Comparison of ENCODE assay signal across 8 cellular contexts in genomic region chr16:53129281-53130192, GRCh38.
DNase-seq lines count a peak whose midpoint lies in the region; ATAC-seq and TF ChIP-seq lines count a peak whose summit lies in the region.

No MANE protein-coding gene starts in this region.

- TF ChIP-seq RAD21 in liver (IDR thresholded peaks at IDR 0.05), result peak; percentile 49 to 52

- peaks cover 18% of the 10 kb centered on the region for H3K79me2 ChIP-seq in MM.1S (ENCODE audit: low read length)
- peaks cover 52% of the 10 kb centered on the region for H3K79me2 ChIP-seq in mammary epithelial cell (ENCODE audit: insufficient read depth, low read length)

- H3K27me3 ChIP-seq in MM.1S (replicated peaks; ENCODE audit: insufficient read depth, low read length) (no peaks in the 10 kb centered on the region), mammary epithelial cell (ENCODE audit: insufficient read depth, low read length) (no peaks in the 10 kb centered on the region), liver (ENCODE audit: control insufficient read depth in 4 of 4, insufficient read depth in 4 of 4, low read length in 3 of 4) (no peaks in the 10 kb centered on the region), thoracic aorta (replicated peaks; ENCODE audit: insufficient read depth) (no peaks in the 10 kb centered on the region)

- DNase-seq in stimulated activated naive CD8-positive, alpha-beta T cell treated with anti-CD3 and anti-CD28 coated beads, Interleukin-15, Interleukin-2, amounts not matched to agents 100 U/mL and 50 U/mL, for 24 hours, result no peak
- DNase-seq in MM.1S (no peak), mammary epithelial cell (peak; percentile 23), thoracic aorta (ENCODE audit: low spot score) (no peak)

- H3K4me2 ChIP-seq in MM.1S (ENCODE audit: low read depth, low read length), result peak overlapping the region; percentile 94
- peak overlapping the region; percentile 100 for H3K4me2 ChIP-seq in mammary epithelial cell (ENCODE audit: insufficient read depth, low read depth, low read length)

- H3K36me3 ChIP-seq in MM.1S (replicated peaks; ENCODE audit: insufficient read depth, low read length) (no peaks in the 10 kb centered on the region), mammary epithelial cell (ENCODE audit: insufficient read depth, low read length) (peaks cover 5% of the 10 kb centered on the region), liver (ENCODE audit: control insufficient read depth in 4 of 4, insufficient read depth in 3 of 4, low read depth in 1 of 4, low read length in 3 of 4) (no peaks in the 10 kb centered on the region), thoracic aorta (no peaks in the 10 kb centered on the region)

- no peaks in the 10 kb centered on the region for H3K9me3 Mint-ChIP-seq in stimulated activated naive CD8-positive, alpha-beta T cell treated with anti-CD3 and anti-CD28 coated beads, Interleukin-15, Interleukin-2, amounts not matched to agents 100 ng/mL and 50 ng/mL, for 24 hours

- H3K27ac Mint-ChIP-seq in stimulated activated naive CD8-positive, alpha-beta T cell treated with anti-CD3 and anti-CD28 coated beads, Interleukin-15, Interleukin-2, amounts not matched to agents 100 ng/mL and 50 ng/mL, for 24 hours, result peak overlapping the region; percentile 65

- no peak for ATAC-seq in stimulated activated naive CD8-positive, alpha-beta T cell treated with anti-CD3 and anti-CD28 coated beads, Interleukin-15, Interleukin-2, amounts not matched to agents 100 U/mL and 50 U/mL, for 24 hours
- ATAC-seq in thoracic aorta (ENCODE audit: insufficient number of reproducible peaks, low FRiP score, low read depth) (no peak), HG03457 (IDR thresholded peaks at IDR 0.05; ENCODE audit: unreplicated experiment) (no peak), HG02678 (IDR thresholded peaks at IDR 0.05; ENCODE audit: unreplicated experiment) (no peak)

- TF ChIP-seq CTCF in MM.1S (IDR thresholded peaks at IDR 0.05; ENCODE audit: low read length) (no peak), mammary epithelial cell (conservative IDR thresholded peaks at IDR 0.05 in 1 of 2, IDR thresholded peaks at IDR 0.05 in 1 of 2; ENCODE audit: extremely low read depth in 1 of 2, insufficient read depth in 1 of 2, low read depth in 1 of 2, low read length in 2 of 2) (no peak), liver (IDR thresholded peaks at IDR 0.05; ENCODE audit: low read depth, low read length, missing input control) (no peak), thoracic aorta (IDR thresholded peaks at IDR 0.05) (no peak)

- H3K4me1 ChIP-seq in MM.1S (ENCODE audit: low read length) (peaks cover 4% of the 10 kb centered on the region; the same call in 1 of the 2 replicates), mammary epithelial cell (ENCODE audit: insufficient read depth, low read length) (peaks cover 15% of the 10 kb centered on the region), liver (ENCODE audit: control insufficient read depth in 4 of 4, insufficient read depth in 4 of 4, low read length in 3 of 4) (peaks cover 0 to 15% (median 5%) of the 10 kb centered on the region in 4 donors), thoracic aorta (ENCODE audit: control insufficient read depth in 1 of 2, low read depth in 2 of 2) (peaks cover 12 to 31% of the 10 kb centered on the region in 2 donors)

- H3K4me3 ChIP-seq in MM.1S (ENCODE audit: low read length) (peak overlapping the region; percentile 81), mammary epithelial cell (replicated peaks in 1 of 3; ENCODE audit: insufficient read depth in 1 of 3, low read depth in 2 of 3, low read length in 3 of 3) (peak overlapping the region; percentile 60 to 83 (median 68)), liver (ENCODE audit: low read depth in 1 of 3, low read length in 3 of 3) (peak overlapping the region; percentile 76 to 99 (median 92)), thoracic aorta (peak overlapping the region; percentile 94)

- H3K36me3 Mint-ChIP-seq in stimulated activated naive CD8-positive, alpha-beta T cell treated with anti-CD3 and anti-CD28 coated beads, Interleukin-15, Interleukin-2, amounts not matched to agents 100 ng/mL and 50 ng/mL, for 24 hours (ENCODE audit: low read depth), result no peaks in the 10 kb centered on the region

- peaks cover 8% of the 10 kb centered on the region for H3F3A ChIP-seq in MM.1S (ENCODE audit: insufficient read depth, low read length)

- H4K20me1 ChIP-seq in MM.1S (ENCODE audit: insufficient read depth, low read length) (no peaks in the 10 kb centered on the region), mammary epithelial cell (ENCODE audit: insufficient read depth, low read length) (no peaks in the 10 kb centered on the region)

- H3K4me1 Mint-ChIP-seq in stimulated activated naive CD8-positive, alpha-beta T cell treated with anti-CD3 and anti-CD28 coated beads, Interleukin-15, Interleukin-2, amounts not matched to agents 100 ng/mL and 50 ng/mL, for 24 hours (ENCODE audit: low read depth), result peaks cover 15% of the 10 kb centered on the region

- H3K9me2 ChIP-seq in MM.1S (replicated peaks; ENCODE audit: insufficient read depth, low read length), result no peaks in the 10 kb centered on the region

- WGBS in mammary epithelial cell (ENCODE audit: low coverage, missing lambda C conversion rate), result 29% methylated on average over 31 of the region's 31 CpGs
- 15% methylated on average over 31 of the region's 31 CpGs for WGBS in liver

- intact Hi-C loops in mammary epithelial cell (cut with micrococcal nuclease), result loop anchor here (1.0 to 10.0 kb wide), 8 partner anchors 30 to 375 kb away; partner anchors contain the start of gene AKTIP

- H2AFZ ChIP-seq in MM.1S (ENCODE audit: low read length) (peak overlapping the region; percentile 96), mammary epithelial cell (ENCODE audit: low read depth, low read length) (peak overlapping the region; percentile 92)

- in situ Hi-C loops in mammary epithelial cell (cut with MboI; ENCODE audit: low sequenced_read_pairs in 2 of 2), result loop anchor here in 1 of 2 donors (10.0 kb wide), 1 partner anchor 75 kb away; the partner anchor contains the start of genes CHD9 and CHD9NB

- H3K9me3 ChIP-seq in MM.1S (replicated peaks; ENCODE audit: insufficient read depth, low read length) (no peaks in the 10 kb centered on the region), mammary epithelial cell (replicated peaks; ENCODE audit: insufficient read depth, low read length) (no peaks in the 10 kb centered on the region), liver (ENCODE audit: control insufficient read depth in 4 of 4, low read length in 3 of 4) (no peaks in the 10 kb centered on the region), thoracic aorta (no peaks in the 10 kb centered on the region)

- H3K27ac ChIP-seq in MM.1S (ENCODE audit: low read length) (peak overlapping the region; percentile 63; the same call in 1 of the 2 replicates), mammary epithelial cell (ENCODE audit: insufficient read depth, low read depth, low read length) (peak overlapping the region; percentile 78), liver (ENCODE audit: low read depth in 1 of 2, low read length in 2 of 2) (peak overlapping the region; percentile 87 to 98), thoracic aorta (peak overlapping the region; percentile 90 to 94)

- peaks cover 3% of the 10 kb centered on the region for H3K27me3 Mint-ChIP-seq in stimulated activated naive CD8-positive, alpha-beta T cell treated with anti-CD3 and anti-CD28 coated beads, Interleukin-15, Interleukin-2, amounts not matched to agents 100 ng/mL and 50 ng/mL, for 24 hours

- H3K9ac ChIP-seq in MM.1S (ENCODE audit: low read length) (peak overlapping the region; percentile 73), mammary epithelial cell (ENCODE audit: insufficient read depth, low read length) (peak overlapping the region; percentile 70), liver (ENCODE audit: low read depth in 1 of 2, low read length in 2 of 2) (peak overlapping the region; percentile 24 to 92)

- TSS peak; percentile 72 for BruUV-seq in mammary epithelial cell (replicated peaks; lab: Mats Ljungman, UMichigan)

- CTCF ChIA-PET in mammary epithelial cell (lab: Charles Lee; ENCODE audit: low non-redundant PET), result interaction anchor here (0.5 to 0.6 kb wide), 2 partner anchors 79 to 305 kb away, joined by 3 read pairs; no protein-coding TSS in a partner anchor

- peak overlapping the region; percentile 80 for H3K4me3 Mint-ChIP-seq in stimulated activated naive CD8-positive, alpha-beta T cell treated with anti-CD3 and anti-CD28 coated beads, Interleukin-15, Interleukin-2, amounts not matched to agents 100 ng/mL and 50 ng/mL, for 24 hours

- dilution Hi-C loops in mammary epithelial cell (cut with HindIII; ENCODE audit: low sequenced_read_pairs), result no loop called here

TF ChIP-seq in liver, 16 proteins besides CTCF, POLR2A, EP300 and RAD21 (continues in another document):
- TF ChIP-seq TAF1 (conservative IDR thresholded peaks at IDR 0.05) (no peak), HNF4A (conservative IDR thresholded peaks at IDR 0.05) (peak in 1 of 2 donors; percentile 31), SP1 (IDR thresholded peaks at IDR 0.05) (peak; percentile 26), JUND (IDR thresholded peaks at IDR 0.05) (no peak), YY1 (IDR thresholded peaks at IDR 0.05) (peak; percentile 34), MAX (IDR thresholded peaks at IDR 0.05) (no peak)
